In genomic region chr4:24730256-24731001, GRCh38 we compare ENCODE assay signal across 13 cellular contexts.
DNase-seq lines count a peak whose midpoint lies in the region; ATAC-seq and TF ChIP-seq lines count a peak whose summit lies in the region.
"Had no signal": no experiment of that assay in that cellular context is flagged by ENCODE, and none has a peak within 500 bp of the region (broad histone marks: within the 10 kb centered on the region; RNA-seq: fewer than 3 reads in every experiment).

No MANE protein-coding gene starts in this region.

- H3K4me3 ChIP-seq in lung (no peak overlapping the region), upper lobe of right lung (no peak overlapping the region)

- intact Hi-C loops in upper lobe of right lung (cut with DNase I), result no loop called here

- no peaks in the 10 kb centered on the region for H3K27me3 ChIP-seq in lung (ENCODE audit: control insufficient read depth, insufficient read depth)
- H3K27me3 ChIP-seq in upper lobe of right lung, result no peaks in the 10 kb centered on the region

- TF ChIP-seq CTCF in lung (IDR thresholded peaks at IDR 0.05; ENCODE audit: control extremely low read depth, extremely low read depth) (no peak), upper lobe of right lung (IDR thresholded peaks at IDR 0.05) (no peak)

- H3K9me3 ChIP-seq in lung (ENCODE audit: control insufficient read depth in 2 of 2, insufficient read depth in 1 of 2, low read length in 1 of 2) (no peaks in the 10 kb centered on the region), upper lobe of right lung (no peaks in the 10 kb centered on the region)
- H3K9me3 ChIP-seq: neutrophil had no signal

- H3K4me1 ChIP-seq in lung (ENCODE audit: control insufficient read depth in 2 of 2, insufficient read depth in 2 of 2, low read length in 2 of 2) (no peaks in the 10 kb centered on the region), upper lobe of right lung (peaks cover 5% of the 10 kb centered on the region)

- H3K27ac ChIP-seq in lung (ENCODE audit: low read depth in 1 of 2, low read length in 1 of 2) (peak overlapping the region in 1 of 2 donors; percentile 17), upper lobe of right lung (no peak overlapping the region)
- H3K27ac ChIP-seq: neutrophil had no signal

- WGBS in lung, 2 donors, result 76 to 84% methylated on average over 16 of the region's 16 CpGs

- DNase-seq in NCI-H1694 (lab: John Stamatoyannopoulos, UW) (peak; percentile 40), cerebellum (ENCODE audit: low spot score) (peak; percentile 85), lung (ENCODE audit: low spot score) (peak; percentile 56), upper lobe of right lung (peak; percentile 75), SHP77 treated with DMSO at 0.1 percent for 48 hours (lab: John Stamatoyannopoulos, UW) (no peak), kidney glomerular epithelial cell (lab: John Stamatoyannopoulos, UW) (no peak), NCI-H2107 treated with DMSO at 0.1 percent for 48 hours (lab: John Stamatoyannopoulos, UW; ENCODE audit: unreplicated experiment) (no peak)
- DNase-seq: activated CD8-positive, alpha-beta memory T cell treated with anti-CD3 and anti-CD28 coated beads, Interleukin-2, amount 50 U/mL, for 48 hours; GF-D8; NCI-H748 treated with DMSO at 0.1 percent for 48 hours; T-helper 17 cell had no signal

- ATAC-seq in lung (ENCODE audit: insufficient read depth, low FRiP score) (peak; percentile 74), upper lobe of right lung (peak; percentile 79)
- ATAC-seq: HepG2, T-helper 17 cell had no signal

- H3K36me3 ChIP-seq in lung (ENCODE audit: control insufficient read depth in 2 of 2, insufficient read depth in 2 of 2, low read length in 2 of 2), result no peaks in the 10 kb centered on the region
- no peaks in the 10 kb centered on the region for H3K36me3 ChIP-seq in upper lobe of right lung
- H3K36me3 ChIP-seq: neutrophil had no signal

Comparison
In these comparisons a context has a peak if more than half of its experiments do, and no peak if none do; other contexts are left out.
1. DNase-seq: peak in NCI-H1694 (single experiment), cerebellum (single experiment), lung (single experiment) and upper lobe of right lung (single experiment); none in SHP77 treated with DMSO at 0.1 percent for 48 hours (single experiment), kidney glomerular epithelial cell (single experiment) and NCI-H2107 treated with DMSO at 0.1 percent for 48 hours (single experiment).